In the genomic region with DNA sequence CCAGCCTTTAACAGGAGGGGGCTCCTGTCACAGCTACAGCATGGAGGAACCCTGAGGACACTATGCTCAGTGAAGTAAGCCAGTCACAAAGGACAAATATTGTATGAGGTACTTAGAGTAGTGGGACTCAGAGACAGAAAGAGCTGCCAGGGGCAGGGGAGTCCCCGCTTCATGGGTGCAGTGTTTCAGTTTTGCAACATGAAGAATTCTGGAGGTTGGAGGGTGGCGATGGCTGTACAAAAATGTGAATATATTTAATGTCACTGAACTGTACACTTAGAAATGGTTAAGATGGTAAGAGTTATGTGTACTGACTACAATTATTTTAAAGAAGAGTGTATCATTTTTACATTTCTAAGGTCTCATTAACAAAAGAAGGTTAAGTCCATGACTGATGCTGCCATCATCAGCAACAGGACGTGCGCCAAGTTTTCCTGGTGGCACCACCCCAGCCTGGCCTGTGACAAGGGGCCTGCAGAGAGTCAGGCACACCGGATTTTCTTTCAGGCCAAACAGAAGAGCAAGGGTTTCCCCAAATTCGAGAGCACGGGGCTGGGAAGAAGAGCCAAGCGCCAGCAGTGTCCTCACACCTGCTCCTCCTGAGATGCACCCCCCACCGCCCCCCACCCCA, we compare ENCODE assay signal across 1 cellular context.
TF ChIP-seq lines count a peak whose summit lies in the region.

No MANE protein-coding gene starts in this region.

TF ChIP-seq in GM23338, 12 proteins besides CTCF, POLR2A, EP300 and RAD21 (continued from another document):
- no peak for TF ChIP-seq ZNF462 (CRISPR knock-in tag; IDR thresholded peaks at IDR 0.05)
- TF ChIP-seq, protein P1, sequence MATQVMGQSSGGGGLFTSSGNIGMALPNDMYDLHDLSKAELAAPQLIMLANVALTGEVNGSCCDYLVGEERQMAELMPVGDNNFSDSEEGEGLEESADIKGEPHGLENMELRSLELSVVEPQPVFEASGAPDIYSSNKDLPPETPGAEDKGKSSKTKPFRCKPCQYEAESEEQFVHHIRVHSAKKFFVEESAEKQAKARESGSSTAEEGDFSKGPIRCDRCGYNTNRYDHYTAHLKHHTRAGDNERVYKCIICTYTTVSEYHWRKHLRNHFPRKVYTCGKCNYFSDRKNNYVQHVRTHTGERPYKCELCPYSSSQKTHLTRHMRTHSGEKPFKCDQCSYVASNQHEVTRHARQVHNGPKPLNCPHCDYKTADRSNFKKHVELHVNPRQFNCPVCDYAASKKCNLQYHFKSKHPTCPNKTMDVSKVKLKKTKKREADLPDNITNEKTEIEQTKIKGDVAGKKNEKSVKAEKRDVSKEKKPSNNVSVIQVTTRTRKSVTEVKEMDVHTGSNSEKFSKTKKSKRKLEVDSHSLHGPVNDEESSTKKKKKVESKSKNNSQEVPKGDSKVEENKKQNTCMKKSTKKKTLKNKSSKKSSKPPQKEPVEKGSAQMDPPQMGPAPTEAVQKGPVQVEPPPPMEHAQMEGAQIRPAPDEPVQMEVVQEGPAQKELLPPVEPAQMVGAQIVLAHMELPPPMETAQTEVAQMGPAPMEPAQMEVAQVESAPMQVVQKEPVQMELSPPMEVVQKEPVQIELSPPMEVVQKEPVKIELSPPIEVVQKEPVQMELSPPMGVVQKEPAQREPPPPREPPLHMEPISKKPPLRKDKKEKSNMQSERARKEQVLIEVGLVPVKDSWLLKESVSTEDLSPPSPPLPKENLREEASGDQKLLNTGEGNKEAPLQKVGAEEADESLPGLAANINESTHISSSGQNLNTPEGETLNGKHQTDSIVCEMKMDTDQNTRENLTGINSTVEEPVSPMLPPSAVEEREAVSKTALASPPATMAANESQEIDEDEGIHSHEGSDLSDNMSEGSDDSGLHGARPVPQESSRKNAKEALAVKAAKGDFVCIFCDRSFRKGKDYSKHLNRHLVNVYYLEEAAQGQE (IDR thresholded peaks at IDR 0.05; ENCODE audit: unreplicated experiment): no peak
- TF ChIP-seq NANOG (IDR thresholded peaks at IDR 0.05; ENCODE audit: borderline replicate concordance): no peak
- no peak for TF ChIP-seq CREB1 (CRISPR knock-in tag; IDR thresholded peaks at IDR 0.05; ENCODE audit: low read depth)
- no peak for TF ChIP-seq JUNB (IDR thresholded peaks at IDR 0.05; ENCODE audit: unreplicated experiment)
- no peak for TF ChIP-seq ZNF114 (CRISPR knock-in tag; IDR thresholded peaks at IDR 0.05)
- TF ChIP-seq ZNF331 (CRISPR knock-in tag; IDR thresholded peaks at IDR 0.05; ENCODE audit: low read depth): no peak
- TF ChIP-seq ETS1 (IDR thresholded peaks at IDR 0.05): no peak
